1 cellular context compared by ENCODE assay signal in genomic region chr6:114987281-114987680, GRCh38.
TF ChIP-seq lines count a peak whose summit lies in the region.

No MANE protein-coding gene starts in this region.

TF ChIP-seq in GM12878, 131 proteins besides CTCF, POLR2A, EP300 and RAD21 (continued from another document):
- TF ChIP-seq CEBPZ (IDR thresholded peaks at IDR 0.05; ENCODE audit: low read depth, low read length) (no peak), DPF2 (IDR thresholded peaks at IDR 0.05) (no peak), SUPT20H (IDR thresholded peaks at IDR 0.05; ENCODE audit: borderline replicate concordance, control insufficient read depth, low read depth, low read length) (no peak), MEF2B (IDR thresholded peaks at IDR 0.05; ENCODE audit: partially characterized antibody, poor library complexity, severe bottlenecking) (no peak), LARP7 (IDR thresholded peaks at IDR 0.05) (no peak), SP1 (IDR thresholded peaks at IDR 0.05; ENCODE audit: low read depth, low read length) (no peak), HDAC6 (IDR thresholded peaks at IDR 0.05; ENCODE audit: unreplicated experiment) (no peak), PBX3 (IDR thresholded peaks at IDR 0.05; ENCODE audit: insufficient replicate concordance, low read depth, low read length) (no peak), BHLHE40 (IDR thresholded peaks at IDR 0.05; ENCODE audit: borderline replicate concordance in 1 of 2, low read depth in 2 of 2, low read length in 1 of 2) (peak in 1 of 2 experiments; percentile 25; a peak in 1 of 4 replicates), BACH1 (IDR thresholded peaks at IDR 0.05; ENCODE audit: borderline replicate concordance) (no peak), BCLAF1 (IDR thresholded peaks at IDR 0.05) (no peak), ATF2 (IDR thresholded peaks at IDR 0.05; ENCODE audit: low read length) (no peak), HCFC1 (IDR thresholded peaks at IDR 0.05; ENCODE audit: low read length) (no peak), EED (IDR thresholded peaks at IDR 0.05; ENCODE audit: low read depth) (no peak), MTA3 (IDR thresholded peaks at IDR 0.05; ENCODE audit: borderline replicate concordance, low read length) (no peak), ETV6 (conservative IDR thresholded peaks at IDR 0.05 in 1 of 2, IDR thresholded peaks at IDR 0.05 in 1 of 2; ENCODE audit: borderline replicate concordance in 1 of 2, low read depth in 1 of 2) (0 out of 4 replicates have a peak, but pooled peaks of 1 of the 2 experiments have one; percentile 62), SPI1 (IDR thresholded peaks at IDR 0.05; ENCODE audit: borderline replicate concordance, insufficient read depth, low read depth, low read length) (peak; percentile 13; the same call in 1 of the 2 replicates), TARDBP (IDR thresholded peaks at IDR 0.05; ENCODE audit: borderline replicate concordance) (no peak), WRNIP1 (IDR thresholded peaks at IDR 0.05; ENCODE audit: borderline replicate concordance, low read depth, low read length) (no peak)
- TF ChIP-seq, protein P1, sequence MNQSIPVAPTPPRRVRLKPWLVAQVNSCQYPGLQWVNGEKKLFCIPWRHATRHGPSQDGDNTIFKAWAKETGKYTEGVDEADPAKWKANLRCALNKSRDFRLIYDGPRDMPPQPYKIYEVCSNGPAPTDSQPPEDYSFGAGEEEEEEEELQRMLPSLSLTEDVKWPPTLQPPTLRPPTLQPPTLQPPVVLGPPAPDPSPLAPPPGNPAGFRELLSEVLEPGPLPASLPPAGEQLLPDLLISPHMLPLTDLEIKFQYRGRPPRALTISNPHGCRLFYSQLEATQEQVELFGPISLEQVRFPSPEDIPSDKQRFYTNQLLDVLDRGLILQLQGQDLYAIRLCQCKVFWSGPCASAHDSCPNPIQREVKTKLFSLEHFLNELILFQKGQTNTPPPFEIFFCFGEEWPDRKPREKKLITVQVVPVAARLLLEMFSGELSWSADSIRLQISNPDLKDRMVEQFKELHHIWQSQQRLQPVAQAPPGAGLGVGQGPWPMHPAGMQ (IDR thresholded peaks at IDR 0.05; ENCODE audit: borderline replicate concordance): no peak
